1 cellular context compared by ENCODE assay signal in the genomic region with DNA sequence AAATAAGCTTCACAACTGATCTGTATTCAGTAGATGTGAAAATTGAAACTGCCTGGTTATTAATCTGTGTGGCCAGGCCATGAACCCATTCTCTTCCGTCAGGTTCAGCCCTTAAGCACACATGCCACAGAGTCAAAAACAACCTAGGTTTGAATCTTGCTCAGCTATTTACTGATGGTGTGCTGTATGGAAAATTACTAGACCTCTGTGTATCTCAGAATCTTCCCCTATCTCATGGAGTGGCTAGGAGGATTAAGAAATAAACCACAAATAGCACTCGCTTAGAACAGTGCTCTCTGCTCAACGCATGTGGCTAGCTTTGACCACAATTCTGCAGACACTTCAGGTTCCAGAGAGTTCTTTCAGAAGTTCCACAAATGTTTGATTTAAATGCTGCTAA.
TF ChIP-seq lines count a peak whose summit lies in the region.

No MANE protein-coding gene starts in this region.

TF ChIP-seq in GM12878, 131 proteins besides CTCF, POLR2A, EP300 and RAD21 (continued from another document and continues in another):
- TF ChIP-seq, protein P1, sequence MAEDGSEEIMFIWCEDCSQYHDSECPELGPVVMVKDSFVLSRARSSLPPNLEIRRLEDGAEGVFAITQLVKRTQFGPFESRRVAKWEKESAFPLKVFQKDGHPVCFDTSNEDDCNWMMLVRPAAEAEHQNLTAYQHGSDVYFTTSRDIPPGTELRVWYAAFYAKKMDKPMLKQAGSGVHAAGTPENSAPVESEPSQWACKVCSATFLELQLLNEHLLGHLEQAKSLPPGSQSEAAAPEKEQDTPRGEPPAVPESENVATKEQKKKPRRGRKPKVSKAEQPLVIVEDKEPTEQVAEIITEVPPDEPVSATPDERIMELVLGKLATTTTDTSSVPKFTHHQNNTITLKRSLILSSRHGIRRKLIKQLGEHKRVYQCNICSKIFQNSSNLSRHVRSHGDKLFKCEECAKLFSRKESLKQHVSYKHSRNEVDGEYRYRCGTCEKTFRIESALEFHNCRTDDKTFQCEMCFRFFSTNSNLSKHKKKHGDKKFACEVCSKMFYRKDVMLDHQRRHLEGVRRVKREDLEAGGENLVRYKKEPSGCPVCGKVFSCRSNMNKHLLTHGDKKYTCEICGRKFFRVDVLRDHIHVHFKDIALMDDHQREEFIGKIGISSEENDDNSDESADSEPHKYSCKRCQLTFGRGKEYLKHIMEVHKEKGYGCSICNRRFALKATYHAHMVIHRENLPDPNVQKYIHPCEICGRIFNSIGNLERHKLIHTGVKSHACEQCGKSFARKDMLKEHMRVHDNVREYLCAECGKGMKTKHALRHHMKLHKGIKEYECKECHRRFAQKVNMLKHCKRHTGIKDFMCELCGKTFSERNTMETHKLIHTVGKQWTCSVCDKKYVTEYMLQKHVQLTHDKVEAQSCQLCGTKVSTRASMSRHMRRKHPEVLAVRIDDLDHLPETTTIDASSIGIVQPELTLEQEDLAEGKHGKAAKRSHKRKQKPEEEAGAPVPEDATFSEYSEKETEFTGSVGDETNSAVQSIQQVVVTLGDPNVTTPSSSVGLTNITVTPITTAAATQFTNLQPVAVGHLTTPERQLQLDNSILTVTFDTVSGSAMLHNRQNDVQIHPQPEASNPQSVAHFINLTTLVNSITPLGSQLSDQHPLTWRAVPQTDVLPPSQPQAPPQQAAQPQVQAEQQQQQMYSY (CRISPR knock-in tag; IDR thresholded peaks at IDR 0.05) = no peak
- TF ChIP-seq CHD4 (IDR thresholded peaks at IDR 0.05) (no peak), ZNF687 (IDR thresholded peaks at IDR 0.05) (peak; percentile 87), EGR1 (IDR thresholded peaks at IDR 0.05; ENCODE audit: borderline replicate concordance in 1 of 2, low read depth in 2 of 2, low read length in 2 of 2) (no peak), BCLAF1 (IDR thresholded peaks at IDR 0.05) (no peak), KAT2A (conservative IDR thresholded peaks at IDR 0.05; ENCODE audit: control insufficient read depth, low read depth, low read length) (no peak), NFIC (IDR thresholded peaks at IDR 0.05; ENCODE audit: low read depth, low read length) (peak; percentile 85), TARDBP (IDR thresholded peaks at IDR 0.05; ENCODE audit: borderline replicate concordance) (no peak), KLF5 (IDR thresholded peaks at IDR 0.05; ENCODE audit: partially characterized antibody) (no peak), NR2C1 (IDR thresholded peaks at IDR 0.05) (no peak), YBX1 (IDR thresholded peaks at IDR 0.05) (no peak), ZZZ3 (IDR thresholded peaks at IDR 0.05; ENCODE audit: control insufficient read depth, insufficient read length, low read depth) (no peak), CREM (IDR thresholded peaks at IDR 0.05; ENCODE audit: low read depth) (no peak), POLR2AphosphoS5 (IDR thresholded peaks at IDR 0.05; ENCODE audit: low read length) (peak; percentile 43; the same call in 1 of the 2 replicates), ZSCAN29 (IDR thresholded peaks at IDR 0.05) (no peak), FOXK2 (IDR thresholded peaks at IDR 0.05) (no peak), EZH2 (IDR thresholded peaks at IDR 0.05; ENCODE audit: borderline replicate concordance, control insufficient read depth, low read depth, low read length) (no peak), IKZF1 (conservative IDR thresholded peaks at IDR 0.05) (peak; percentile 83), MEF2A (IDR thresholded peaks at IDR 0.05; ENCODE audit: insufficient read depth, low read depth, low read length) (peak; percentile 72), BHLHE40 (IDR thresholded peaks at IDR 0.05; ENCODE audit: borderline replicate concordance in 1 of 2, low read depth in 2 of 2, low read length in 1 of 2) (peak in 1 of 2 experiments; percentile 47; a peak in 1 of 4 replicates), LARP7 (IDR thresholded peaks at IDR 0.05) (no peak), PML (IDR thresholded peaks at IDR 0.05; ENCODE audit: low read length) (peak; percentile 75), ZNF207 (IDR thresholded peaks at IDR 0.05; ENCODE audit: borderline replicate concordance) (no peak), REST (IDR thresholded peaks at IDR 0.05; ENCODE audit: low read depth, low read length) (no peak), GATAD2B (conservative IDR thresholded peaks at IDR 0.05; ENCODE audit: low read depth) (peak; percentile 64), PAX8 (IDR thresholded peaks at IDR 0.05) (no peak)
- TF ChIP-seq, protein P2, sequence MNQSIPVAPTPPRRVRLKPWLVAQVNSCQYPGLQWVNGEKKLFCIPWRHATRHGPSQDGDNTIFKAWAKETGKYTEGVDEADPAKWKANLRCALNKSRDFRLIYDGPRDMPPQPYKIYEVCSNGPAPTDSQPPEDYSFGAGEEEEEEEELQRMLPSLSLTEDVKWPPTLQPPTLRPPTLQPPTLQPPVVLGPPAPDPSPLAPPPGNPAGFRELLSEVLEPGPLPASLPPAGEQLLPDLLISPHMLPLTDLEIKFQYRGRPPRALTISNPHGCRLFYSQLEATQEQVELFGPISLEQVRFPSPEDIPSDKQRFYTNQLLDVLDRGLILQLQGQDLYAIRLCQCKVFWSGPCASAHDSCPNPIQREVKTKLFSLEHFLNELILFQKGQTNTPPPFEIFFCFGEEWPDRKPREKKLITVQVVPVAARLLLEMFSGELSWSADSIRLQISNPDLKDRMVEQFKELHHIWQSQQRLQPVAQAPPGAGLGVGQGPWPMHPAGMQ (IDR thresholded peaks at IDR 0.05; ENCODE audit: borderline replicate concordance) = no peak
- TF ChIP-seq, protein P3, sequence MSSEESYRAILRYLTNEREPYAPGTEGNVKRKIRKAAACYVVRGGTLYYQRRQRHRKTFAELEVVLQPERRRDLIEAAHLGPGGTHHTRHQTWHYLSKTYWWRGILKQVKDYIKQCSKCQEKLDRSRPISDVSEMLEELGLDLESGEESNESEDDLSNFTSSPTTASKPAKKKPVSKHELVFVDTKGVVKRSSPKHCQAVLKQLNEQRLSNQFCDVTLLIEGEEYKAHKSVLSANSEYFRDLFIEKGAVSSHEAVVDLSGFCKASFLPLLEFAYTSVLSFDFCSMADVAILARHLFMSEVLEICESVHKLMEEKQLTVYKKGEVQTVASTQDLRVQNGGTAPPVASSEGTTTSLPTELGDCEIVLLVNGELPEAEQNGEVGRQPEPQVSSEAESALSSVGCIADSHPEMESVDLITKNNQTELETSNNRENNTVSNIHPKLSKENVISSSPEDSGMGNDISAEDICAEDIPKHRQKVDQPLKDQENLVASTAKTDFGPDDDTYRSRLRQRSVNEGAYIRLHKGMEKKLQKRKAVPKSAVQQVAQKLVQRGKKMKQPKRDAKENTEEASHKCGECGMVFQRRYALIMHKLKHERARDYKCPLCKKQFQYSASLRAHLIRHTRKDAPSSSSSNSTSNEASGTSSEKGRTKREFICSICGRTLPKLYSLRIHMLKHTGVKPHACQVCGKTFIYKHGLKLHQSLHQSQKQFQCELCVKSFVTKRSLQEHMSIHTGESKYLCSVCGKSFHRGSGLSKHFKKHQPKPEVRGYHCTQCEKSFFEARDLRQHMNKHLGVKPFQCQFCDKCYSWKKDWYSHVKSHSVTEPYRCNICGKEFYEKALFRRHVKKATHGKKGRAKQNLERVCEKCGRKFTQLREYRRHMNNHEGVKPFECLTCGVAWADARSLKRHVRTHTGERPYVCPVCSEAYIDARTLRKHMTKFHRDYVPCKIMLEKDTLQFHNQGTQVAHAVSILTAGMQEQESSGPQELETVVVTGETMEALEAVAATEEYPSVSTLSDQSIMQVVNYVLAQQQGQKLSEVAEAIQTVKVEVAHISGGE (CRISPR knock-in tag; IDR thresholded peaks at IDR 0.05) = no peak
- TF ChIP-seq, protein P4, sequence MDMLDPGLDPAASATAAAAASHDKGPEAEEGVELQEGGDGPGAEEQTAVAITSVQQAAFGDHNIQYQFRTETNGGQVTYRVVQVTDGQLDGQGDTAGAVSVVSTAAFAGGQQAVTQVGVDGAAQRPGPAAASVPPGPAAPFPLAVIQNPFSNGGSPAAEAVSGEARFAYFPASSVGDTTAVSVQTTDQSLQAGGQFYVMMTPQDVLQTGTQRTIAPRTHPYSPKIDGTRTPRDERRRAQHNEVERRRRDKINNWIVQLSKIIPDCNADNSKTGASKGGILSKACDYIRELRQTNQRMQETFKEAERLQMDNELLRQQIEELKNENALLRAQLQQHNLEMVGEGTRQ (IDR thresholded peaks at IDR 0.05; ENCODE audit: borderline replicate concordance, low read depth, low read length) = no peak
- TF ChIP-seq, protein P5, sequence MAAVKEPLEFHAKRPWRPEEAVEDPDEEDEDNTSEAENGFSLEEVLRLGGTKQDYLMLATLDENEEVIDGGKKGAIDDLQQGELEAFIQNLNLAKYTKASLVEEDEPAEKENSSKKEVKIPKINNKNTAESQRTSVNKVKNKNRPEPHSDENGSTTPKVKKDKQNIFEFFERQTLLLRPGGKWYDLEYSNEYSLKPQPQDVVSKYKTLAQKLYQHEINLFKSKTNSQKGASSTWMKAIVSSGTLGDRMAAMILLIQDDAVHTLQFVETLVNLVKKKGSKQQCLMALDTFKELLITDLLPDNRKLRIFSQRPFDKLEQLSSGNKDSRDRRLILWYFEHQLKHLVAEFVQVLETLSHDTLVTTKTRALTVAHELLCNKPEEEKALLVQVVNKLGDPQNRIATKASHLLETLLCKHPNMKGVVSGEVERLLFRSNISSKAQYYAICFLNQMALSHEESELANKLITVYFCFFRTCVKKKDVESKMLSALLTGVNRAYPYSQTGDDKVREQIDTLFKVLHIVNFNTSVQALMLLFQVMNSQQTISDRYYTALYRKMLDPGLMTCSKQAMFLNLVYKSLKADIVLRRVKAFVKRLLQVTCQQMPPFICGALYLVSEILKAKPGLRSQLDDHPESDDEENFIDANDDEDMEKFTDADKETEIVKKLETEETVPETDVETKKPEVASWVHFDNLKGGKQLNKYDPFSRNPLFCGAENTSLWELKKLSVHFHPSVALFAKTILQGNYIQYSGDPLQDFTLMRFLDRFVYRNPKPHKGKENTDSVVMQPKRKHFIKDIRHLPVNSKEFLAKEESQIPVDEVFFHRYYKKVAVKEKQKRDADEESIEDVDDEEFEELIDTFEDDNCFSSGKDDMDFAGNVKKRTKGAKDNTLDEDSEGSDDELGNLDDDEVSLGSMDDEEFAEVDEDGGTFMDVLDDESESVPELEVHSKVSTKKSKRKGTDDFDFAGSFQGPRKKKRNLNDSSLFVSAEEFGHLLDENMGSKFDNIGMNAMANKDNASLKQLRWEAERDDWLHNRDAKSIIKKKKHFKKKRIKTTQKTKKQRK (IDR thresholded peaks at IDR 0.05; ENCODE audit: low read depth, low read length) = no peak
